Comparison of ENCODE assay signal across 14 cellular contexts in genomic region chr3:4582634-4583033, GRCh38.
DNase-seq lines count a peak whose midpoint lies in the region; ATAC-seq and TF ChIP-seq lines count a peak whose summit lies in the region.
"Had no signal": no experiment of that assay in that cellular context is flagged by ENCODE, and none has a peak within 500 bp of the region (broad histone marks: within the 10 kb centered on the region; RNA-seq: fewer than 3 reads in every experiment).

No MANE protein-coding gene starts in this region.

- H3K27ac ChIP-seq in SK-N-SH (ENCODE audit: low read depth in 2 of 2, low read length in 1 of 2) (no peak overlapping the region), suprapubic skin (no peak overlapping the region), endodermal cell (ENCODE audit: low read depth, low read length) (no peak overlapping the region)
- H3K27ac ChIP-seq: epithelial cell of prostate, PC-9 had no signal

- no peak for DNase-seq in SK-N-SH
- DNase-seq in effector memory CD8-positive, alpha-beta T cell: no peak
- no peak for DNase-seq in naive B cell
- DNase-seq in type B pancreatic cell (ENCODE audit: extremely low spot score, unreplicated experiment): no peak
- no peak for DNase-seq in suprapubic skin (ENCODE audit: low spot score in 2 of 2)
- no peak for DNase-seq in 8988T
- no peak for DNase-seq in endodermal cell
- DNase-seq: activated CD4-positive, CD25-positive, alpha-beta regulatory T cell; GF-D8; NCI-H2081 treated with DMSO at 0.1 percent for 48 hours; PC-9 had no signal

- H3K4me3 Mint-ChIP-seq in effector memory CD8-positive, alpha-beta T cell: no peak overlapping the region
- H3K4me3 Mint-ChIP-seq in naive B cell: peak overlapping the region in 4 of 8 donors; percentile 22 to 72 (median 44)
- H3K4me3 Mint-ChIP-seq in type B pancreatic cell: no peak overlapping the region
- no peak overlapping the region for H3K4me3 Mint-ChIP-seq in endodermal cell
- H3K4me3 Mint-ChIP-seq: memory B cell had no signal

- no peak for TF ChIP-seq CTCF in SK-N-SH (IDR thresholded peaks at IDR 0.05)
- TF ChIP-seq CTCF in type B pancreatic cell (conservative IDR thresholded peaks at IDR 0.05): no peak
- TF ChIP-seq CTCF in suprapubic skin (IDR thresholded peaks at IDR 0.05): no peak
- no peak for TF ChIP-seq CTCF in endodermal cell (conservative IDR thresholded peaks at IDR 0.05)

- H3K4me1 ChIP-seq in SK-N-SH (ENCODE audit: control insufficient read depth in 1 of 2, insufficient read depth in 2 of 2, low read depth in 1 of 2, low read length in 1 of 2): peaks cover 1 to 13% of the 10 kb centered on the region in 2 experiments; a peak in 3 of 4 replicates
- H3K4me1 ChIP-seq in suprapubic skin: peaks cover 29% of the 10 kb centered on the region
- H3K4me1 ChIP-seq in endodermal cell (ENCODE audit: control insufficient read depth, insufficient read depth, low read length): peaks cover 5% of the 10 kb centered on the region

- H3K27me3 ChIP-seq in SK-N-SH (ENCODE audit: insufficient read depth): no peaks in the 10 kb centered on the region
- H3K27me3 ChIP-seq in suprapubic skin: no peaks in the 10 kb centered on the region
- peaks cover 7% of the 10 kb centered on the region for H3K27me3 ChIP-seq in endodermal cell (ENCODE audit: control insufficient read depth, insufficient read depth, low read length, poor library complexity, severe bottlenecking)

- CTCF ChIA-PET in SK-N-SH (lab: Yijun Ruan, JAX): interaction anchor here (1.0 to 2.0 kb wide), 3 partner anchors 18 to 232 kb away, joined by 3 to 7 read pairs (median 3); no protein-coding TSS in a partner anchor

- peak; percentile 73 for ATAC-seq in SK-N-SH treated with all-trans-retinoic acid at 6 μM for 48 hours
- ATAC-seq in effector memory CD8-positive, alpha-beta T cell (replicated peaks): no peak
- ATAC-seq in naive B cell (ENCODE audit: low read depth in 2 of 2): no peak

- H3K4me1 Mint-ChIP-seq in effector memory CD8-positive, alpha-beta T cell (ENCODE audit: low read depth in 2 of 2): peaks cover 22 to 59% of the 10 kb centered on the region in 2 donors
- H3K4me1 Mint-ChIP-seq in naive B cell: peaks cover 81 to 92% (median 82%) of the 10 kb centered on the region in 3 donors
- peaks cover 40% of the 10 kb centered on the region for H3K4me1 Mint-ChIP-seq in type B pancreatic cell (ENCODE audit: unreplicated experiment)
- H3K4me1 Mint-ChIP-seq in endodermal cell: peaks cover 18% of the 10 kb centered on the region

- POLR2A ChIA-PET in SK-N-SH (lab: Yijun Ruan, JAX): no interaction called here

- no peaks in the 10 kb centered on the region for H3K9me3 Mint-ChIP-seq in effector memory CD8-positive, alpha-beta T cell
- no peaks in the 10 kb centered on the region for H3K9me3 Mint-ChIP-seq in naive B cell
- peaks cover 8% of the 10 kb centered on the region for H3K9me3 Mint-ChIP-seq in type B pancreatic cell
- H3K9me3 Mint-ChIP-seq in endodermal cell: no peaks in the 10 kb centered on the region
- H3K9me3 Mint-ChIP-seq: memory B cell had no signal

- H2AFZ ChIP-seq in SK-N-SH (ENCODE audit: low read depth): no peak overlapping the region
- H2AFZ ChIP-seq: PC-9 had no signal

- no peak for TF ChIP-seq RAD21 in SK-N-SH (IDR thresholded peaks at IDR 0.05; ENCODE audit: low read length)

- no peaks in the 10 kb centered on the region for H3K79me2 ChIP-seq in SK-N-SH (ENCODE audit: insufficient read depth)

- no peak overlapping the region for H3K4me3 ChIP-seq in SK-N-SH (ENCODE audit: low read depth in 2 of 2, low read length in 1 of 2)
- H3K4me3 ChIP-seq in suprapubic skin: no peak overlapping the region
- no peak overlapping the region for H3K4me3 ChIP-seq in endodermal cell (ENCODE audit: low read length)
- H3K4me3 ChIP-seq: PC-9 had no signal

- TF ChIP-seq POLR2A in suprapubic skin (IDR thresholded peaks at IDR 0.05): no peak

- no peaks in the 10 kb centered on the region for H4K20me1 ChIP-seq in SK-N-SH (ENCODE audit: insufficient read depth)

- H3K27ac Mint-ChIP-seq in effector memory CD8-positive, alpha-beta T cell: peak overlapping the region; percentile 58 to 68
- H3K27ac Mint-ChIP-seq in naive B cell (peak overlapping the region in 5 of 6 donors; percentile 30 to 89 (median 87)), type B pancreatic cell (peak overlapping the region; percentile 2), endodermal cell (no peak overlapping the region)
- H3K27ac Mint-ChIP-seq: memory B cell had no signal

- TF ChIP-seq EP300 in SK-N-SH (IDR thresholded peaks at IDR 0.05; ENCODE audit: borderline replicate concordance in 1 of 2, low read depth in 1 of 2, low read length in 1 of 2) (no peak), suprapubic skin (IDR thresholded peaks at IDR 0.05) (no peak)

- H3K36me3 ChIP-seq in SK-N-SH (replicated peaks in 1 of 2; ENCODE audit: control insufficient read depth in 1 of 2, insufficient read depth in 2 of 2, low read length in 1 of 2) (no peaks in the 10 kb centered on the region), suprapubic skin (no peaks in the 10 kb centered on the region), endodermal cell (ENCODE audit: control insufficient read depth, insufficient read depth, low read length) (no peaks in the 10 kb centered on the region)

- H3K9me3 ChIP-seq in SK-N-SH: no peaks in the 10 kb centered on the region
- H3K9me3 ChIP-seq in suprapubic skin: no peaks in the 10 kb centered on the region
- no peaks in the 10 kb centered on the region for H3K9me3 ChIP-seq in endodermal cell (ENCODE audit: control insufficient read depth, low read length)

- no peak overlapping the region for H3K4me2 ChIP-seq in SK-N-SH
- H3K4me2 ChIP-seq: PC-9 had no signal

- H3K9ac ChIP-seq in SK-N-SH (no peak overlapping the region), endodermal cell (ENCODE audit: extremely low read depth, low read length, poor library complexity, severe bottlenecking) (no peak overlapping the region)

- H3F3A ChIP-seq in SK-N-SH (replicated peaks; ENCODE audit: insufficient read depth): no peaks in the 10 kb centered on the region

- H3K9me2 ChIP-seq in SK-N-SH: no peaks in the 10 kb centered on the region

- peaks cover 7% of the 10 kb centered on the region for H3K36me3 Mint-ChIP-seq in effector memory CD8-positive, alpha-beta T cell (ENCODE audit: insufficient read depth)
- H3K36me3 Mint-ChIP-seq in naive B cell (no peaks in the 10 kb centered on the region), type B pancreatic cell (peaks cover 4% of the 10 kb centered on the region), endodermal cell (ENCODE audit: low read depth) (no peaks in the 10 kb centered on the region)

- 69% methylated on average over 3 of the region's 3 CpGs for WGBS in SK-N-SH (ENCODE audit: low lambda C conversion rate)
- 41% methylated on average over 3 of the region's 3 CpGs for WGBS in suprapubic skin
- 82 to 95% methylated on average over 2 to 3 of the region's 3 CpGs for WGBS in endodermal cell (ENCODE audit: insufficient coverage in 1 of 2, insufficient read length in 1 of 2), 2 experiments

- no peaks in the 10 kb centered on the region for H3K27me3 Mint-ChIP-seq in effector memory CD8-positive, alpha-beta T cell
- H3K27me3 Mint-ChIP-seq in naive B cell (no peaks in the 10 kb centered on the region), type B pancreatic cell (no peaks in the 10 kb centered on the region), endodermal cell (ENCODE audit: insufficient read depth) (peaks cover 26% of the 10 kb centered on the region)
- H3K27me3 Mint-ChIP-seq: memory B cell had no signal

TF ChIP-seq in SK-N-SH treated with all-trans-retinoic acid at 6 μM for 48 hours, 23 proteins besides CTCF, POLR2A, EP300 and RAD21 (continues in another document):
- TF ChIP-seq, protein P1, sequence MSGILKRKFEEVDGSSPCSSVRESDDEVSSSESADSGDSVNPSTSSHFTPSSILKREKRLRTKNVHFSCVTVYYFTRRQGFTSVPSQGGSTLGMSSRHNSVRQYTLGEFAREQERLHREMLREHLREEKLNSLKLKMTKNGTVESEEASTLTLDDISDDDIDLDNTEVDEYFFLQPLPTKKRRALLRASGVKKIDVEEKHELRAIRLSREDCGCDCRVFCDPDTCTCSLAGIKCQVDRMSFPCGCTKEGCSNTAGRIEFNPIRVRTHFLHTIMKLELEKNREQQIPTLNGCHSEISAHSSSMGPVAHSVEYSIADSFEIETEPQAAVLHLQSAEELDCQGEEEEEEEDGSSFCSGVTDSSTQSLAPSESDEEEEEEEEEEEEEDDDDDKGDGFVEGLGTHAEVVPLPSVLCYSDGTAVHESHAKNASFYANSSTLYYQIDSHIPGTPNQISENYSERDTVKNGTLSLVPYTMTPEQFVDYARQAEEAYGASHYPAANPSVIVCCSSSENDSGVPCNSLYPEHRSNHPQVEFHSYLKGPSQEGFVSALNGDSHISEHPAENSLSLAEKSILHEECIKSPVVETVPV (CRISPR knock-in tag; IDR thresholded peaks at IDR 0.05): no peak

TF ChIP-seq in SK-N-SH, 30 proteins besides CTCF, POLR2A, EP300 and RAD21:
- TF ChIP-seq TAF1 (IDR thresholded peaks at IDR 0.05; ENCODE audit: borderline replicate concordance, low read depth, low read length) (no peak), RCOR1 (IDR thresholded peaks at IDR 0.05; ENCODE audit: low read length) (no peak), NRF1 (IDR thresholded peaks at IDR 0.05; ENCODE audit: low read depth, low read length) (no peak)
